21 cellular contexts compared by ENCODE assay signal in the genomic region with DNA sequence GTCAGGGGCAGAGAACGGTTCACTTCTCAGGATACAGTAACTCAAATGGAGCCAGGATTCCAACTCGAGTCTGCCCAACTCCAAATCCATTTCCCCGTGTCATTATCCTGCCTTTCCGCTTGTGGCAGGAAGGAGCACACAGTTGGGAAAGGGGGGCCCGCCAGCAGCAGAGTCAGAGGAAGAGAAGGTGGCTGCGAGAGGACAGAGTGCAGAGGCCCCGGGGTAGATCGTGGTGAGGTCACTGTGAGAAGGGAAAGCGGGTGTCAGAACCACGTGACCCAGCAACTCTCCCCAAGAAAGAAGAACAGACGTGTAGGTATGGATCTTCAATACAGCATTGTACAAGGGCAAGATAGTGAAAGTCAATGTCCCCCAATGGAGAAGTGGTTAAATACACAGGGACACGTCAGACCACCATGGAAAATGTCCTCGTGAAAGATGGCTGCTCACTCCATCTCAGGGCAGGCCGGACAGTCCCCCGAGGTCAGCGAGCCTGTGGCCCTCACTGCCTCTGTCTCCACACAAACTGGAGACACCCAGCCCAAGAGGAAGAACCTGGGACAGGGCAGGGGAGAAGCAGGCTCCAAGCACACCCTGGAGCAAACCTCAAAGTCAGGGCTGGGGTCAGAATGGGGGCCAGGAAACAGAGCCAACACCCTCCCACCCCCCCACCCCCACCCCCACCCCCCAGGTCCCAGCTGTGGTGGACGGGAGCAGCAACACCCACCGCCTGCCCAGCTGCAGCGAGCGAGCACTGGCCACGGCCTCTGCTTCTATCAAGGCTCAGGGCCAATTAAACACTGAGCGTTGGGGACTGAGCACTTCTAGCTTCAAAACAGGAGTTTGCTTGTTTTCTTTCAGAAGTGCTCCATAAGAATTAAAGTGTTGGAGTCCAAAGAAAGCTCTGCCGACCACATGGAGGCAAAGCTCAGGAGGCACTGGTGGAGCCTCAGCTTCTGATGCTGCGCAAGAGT.
"Had no signal": no experiment of that assay in that cellular context is flagged by ENCODE, and none has a peak within 500 bp of the region (broad histone marks: within the 10 kb centered on the region; RNA-seq: fewer than 3 reads in every experiment).

No MANE protein-coding gene starts in this region.

- H3K4me3 Mint-ChIP-seq: activated CD4-positive, alpha-beta T cell treated with anti-CD3 and anti-CD28 coated beads, Interleukin-2, amount 10 ng/mL, durations not matched to agents 24 days and 14 days; activated CD8-positive, alpha-beta T cell treated with anti-CD3 and anti-CD28 coated beads for 36 hours; activated T-cell treated with anti-CD3 and anti-CD28 coated beads, Interleukin-2, amount 50 U/mL, for 4 hours; central memory CD8-positive, alpha-beta T cell; immature natural killer cell; naive thymus-derived CD8-positive, alpha-beta T cell had no signal

- H3K9me3 Mint-ChIP-seq: activated CD4-positive, alpha-beta T cell treated with anti-CD3 and anti-CD28 coated beads, Interleukin-2, amount 10 ng/mL, durations not matched to agents 24 days and 14 days; activated CD8-positive, alpha-beta T cell treated with anti-CD3 and anti-CD28 coated beads for 36 hours; activated T-cell treated with anti-CD3 and anti-CD28 coated beads, Interleukin-2, amount 50 U/mL, for 4 hours had no signal

- H3K27ac Mint-ChIP-seq: activated CD4-positive, alpha-beta T cell treated with anti-CD3 and anti-CD28 coated beads, Interleukin-2, amount 10 ng/mL, durations not matched to agents 24 days and 14 days; activated CD8-positive, alpha-beta T cell treated with anti-CD3 and anti-CD28 coated beads for 36 hours; naive thymus-derived CD8-positive, alpha-beta T cell; progenitor cell of endocrine pancreas had no signal

- H3K4me3 ChIP-seq: esophagus muscularis mucosa, gastroesophageal sphincter, heart right ventricle, thoracic aorta, upper lobe of right lung had no signal

- DNase-seq: activated CD4-positive, alpha-beta T cell treated with anti-CD3 and anti-CD28 coated beads, Interleukin-2, amount 10 ng/mL, durations not matched to agents 24 days and 14 days; activated CD8-positive, alpha-beta T cell treated with anti-CD3 and anti-CD28 coated beads for 36 hours; activated naive CD4-positive, alpha-beta T cell treated with anti-CD3 and anti-CD28 coated beads, Interleukin-2, amount 50 U/mL, for 16 hours; activated T-cell treated with anti-CD3 and anti-CD28 coated beads, Interleukin-2, amount 50 U/mL, for 4 hours; aorta; cortex of kidney; effector CD4-positive, alpha-beta T cell; heart right ventricle; immature natural killer cell; left ventricle myocardium superior; mesendoderm; naive thymus-derived CD8-positive, alpha-beta T cell; nucleus accumbens; T-helper 1 cell; T1000; upper lobe of right lung had no signal

- H3K36me3 ChIP-seq: esophagus muscularis mucosa, heart right ventricle, thoracic aorta, upper lobe of right lung had no signal

- H3K27me3 Mint-ChIP-seq: activated CD4-positive, alpha-beta T cell treated with anti-CD3 and anti-CD28 coated beads, Interleukin-2, amount 10 ng/mL, durations not matched to agents 24 days and 14 days; activated CD8-positive, alpha-beta T cell treated with anti-CD3 and anti-CD28 coated beads for 36 hours; central memory CD8-positive, alpha-beta T cell; naive thymus-derived CD8-positive, alpha-beta T cell; progenitor cell of endocrine pancreas had no signal

- H3K4me1 Mint-ChIP-seq: activated CD4-positive, alpha-beta T cell treated with anti-CD3 and anti-CD28 coated beads, Interleukin-2, amount 10 ng/mL, durations not matched to agents 24 days and 14 days had no signal

- ATAC-seq: activated CD8-positive, alpha-beta T cell treated with anti-CD3 and anti-CD28 coated beads for 36 hours; activated T-cell treated with anti-CD3 and anti-CD28 coated beads, Interleukin-2, amount 50 U/mL, for 4 hours; gastroesophageal sphincter; heart right ventricle; left ventricle myocardium superior; naive thymus-derived CD8-positive, alpha-beta T cell; upper lobe of right lung had no signal

- H3K27me3 ChIP-seq: esophagus muscularis mucosa, gastroesophageal sphincter, heart right ventricle, upper lobe of right lung had no signal
